In genomic region chr10:102497545-102497944, GRCh38 we compare ENCODE assay signal across 1 cellular context.
TF ChIP-seq lines count a peak whose summit lies in the region.

No MANE protein-coding gene starts in this region.

TF ChIP-seq in HepG2, 621 proteins besides CTCF, POLR2A, EP300 and RAD21:
- TF ChIP-seq ZSCAN12 (CRISPR knock-in tag; IDR thresholded peaks at IDR 0.05) (no peak), ZNF121 (CRISPR knock-in tag; IDR thresholded peaks at IDR 0.05) (peak; percentile 60; the same call in 1 of the 2 replicates)
